ENCODE assay signal across 29 cellular contexts in the genomic region with DNA sequence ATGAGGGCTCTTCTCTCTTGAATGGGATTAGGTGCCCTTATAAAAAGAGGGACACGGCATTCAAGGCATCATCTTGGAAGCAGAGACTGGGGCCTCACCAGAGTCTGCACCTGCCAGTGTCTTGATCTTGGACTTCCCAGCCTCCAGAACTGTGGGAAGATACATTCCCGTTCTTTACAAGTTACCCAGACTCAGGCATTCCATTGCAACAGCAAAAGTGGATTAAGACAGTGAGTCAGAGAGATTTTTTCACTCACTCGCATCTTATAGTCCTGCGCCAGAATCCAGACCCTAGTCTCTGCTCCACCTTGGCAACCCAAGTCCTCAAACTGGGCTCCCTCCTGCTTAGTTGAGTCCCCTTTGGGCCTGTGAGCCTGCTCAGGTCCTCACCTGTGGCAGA. TPM values are rescaled to one million over a fixed set of nuclear protein-coding genes. Genes with fewer than 3 reads are reported as not detected.
"Had no signal": no experiment of that assay in that cellular context is flagged by ENCODE, and none has a peak within 500 bp of the region (broad histone marks: within the 10 kb centered on the region; RNA-seq: fewer than 3 reads in every experiment).

No MANE protein-coding gene starts in this region.

- H2AFZ ChIP-seq: neural progenitor cell had no signal

- H3K9me3 Mint-ChIP-seq: activated B cell treated with CpG ODN at 0.5 μM for 24 hours; activated T-cell treated with anti-CD3 and anti-CD28 coated beads, Interleukin-2, amount 50 U/mL, for 24 hours; activated T-helper 17 cell treated with anti-CD3 and anti-CD28 coated beads, Interleukin-2, amount 50 U/mL, for 72 hours; central memory CD8-positive, alpha-beta T cell; naive thymus-derived CD4-positive, alpha-beta T cell; neural progenitor cell; stimulated activated naive CD8-positive, alpha-beta T cell treated with anti-CD3 and anti-CD28 coated beads, Interleukin-15, Interleukin-2, amounts not matched to agents 100 ng/mL and 50 ng/mL, for 24 hours; T-helper 1 cell treated with Interleukin-12 subunit alpha and Interleukin-12 subunit beta and Interleukin-4 antibody, amounts not matched to agents 30 μg/mL and 1 μg/mL, for 36 hours had no signal

- ATAC-seq: activated CD4-positive, alpha-beta T cell treated with anti-CD3 and anti-CD28 coated beads for 36 hours; activated T-helper 17 cell treated with anti-CD3 and anti-CD28 coated beads, Interleukin-2, amount 50 U/mL, for 72 hours; heart right ventricle; lower lobe of right lung; naive thymus-derived CD4-positive, alpha-beta T cell; right cardiac atrium had no signal

- DNase-seq: activated B cell treated with CpG ODN at 0.5 μM for 24 hours; activated CD4-positive, alpha-beta T cell treated with anti-CD3 and anti-CD28 coated beads for 36 hours; activated CD4-positive, alpha-beta T cell treated with anti-CD3 and anti-CD28 coated beads, Interleukin-2, amount 50 U/mL, for 4 hours; activated CD8-positive, alpha-beta memory T cell treated with anti-CD3 and anti-CD28 coated beads for 24 hours; activated CD8-positive, alpha-beta memory T cell treated with anti-CD3 and anti-CD28 coated beads, Interleukin-2, amount 50 U/mL, for 4 hours; activated T-cell treated with anti-CD3 and anti-CD28 coated beads, Interleukin-2, amount 50 U/mL, for 24 hours; dorsolateral prefrontal cortex; heart right ventricle; lower lobe of right lung; naive thymus-derived CD4-positive, alpha-beta T cell; right cardiac atrium; stimulated activated CD4-positive, alpha-beta T cell treated with anti-CD3 and anti-CD28 coated beads, Interleukin-1b, Interleukin-23, amount 100 ng/mL, for 48 hours; substantia nigra; T1000; thyroid gland had no signal

- H3K4me1 Mint-ChIP-seq: activated T-helper 17 cell treated with anti-CD3 and anti-CD28 coated beads, Interleukin-2, amount 50 U/mL, for 72 hours had no signal

- H3K4me2 ChIP-seq: neural progenitor cell had no signal

- H3K9ac ChIP-seq: neural progenitor cell had no signal

- H3K4me3 Mint-ChIP-seq: activated B cell treated with CpG ODN at 0.5 μM for 24 hours; activated CD4-positive, alpha-beta T cell treated with anti-CD3 and anti-CD28 coated beads for 36 hours; activated naive CD8-positive, alpha-beta T cell; activated T-cell treated with anti-CD3 and anti-CD28 coated beads, Interleukin-2, amount 50 U/mL, for 24 hours; activated T-helper 17 cell treated with anti-CD3 and anti-CD28 coated beads, Interleukin-2, amount 50 U/mL, for 72 hours; central memory CD8-positive, alpha-beta T cell; naive thymus-derived CD4-positive, alpha-beta T cell; neural progenitor cell; stimulated activated naive CD8-positive, alpha-beta T cell treated with anti-CD3 and anti-CD28 coated beads, Interleukin-15, Interleukin-2, amounts not matched to agents 100 ng/mL and 50 ng/mL, for 24 hours; T-helper 1 cell treated with Interleukin-12 subunit alpha and Interleukin-12 subunit beta and Interleukin-4 antibody, amounts not matched to agents 30 μg/mL and 1 μg/mL, for 36 hours had no signal

- H3K36me3 ChIP-seq: adrenal gland, breast epithelium, heart right ventricle, lower lobe of right lung, neural progenitor cell, thyroid gland had no signal

- H3K27ac Mint-ChIP-seq: activated B cell treated with CpG ODN at 0.5 μM for 24 hours; activated CD4-positive, alpha-beta T cell treated with anti-CD3 and anti-CD28 coated beads for 36 hours; activated naive CD8-positive, alpha-beta T cell; activated T-cell treated with anti-CD3 and anti-CD28 coated beads, Interleukin-2, amount 50 U/mL, for 24 hours; activated T-helper 17 cell treated with anti-CD3 and anti-CD28 coated beads, Interleukin-2, amount 50 U/mL, for 72 hours; naive thymus-derived CD4-positive, alpha-beta T cell; neural progenitor cell; progenitor cell of endocrine pancreas; stimulated activated naive CD8-positive, alpha-beta T cell treated with anti-CD3 and anti-CD28 coated beads, Interleukin-15, Interleukin-2, amounts not matched to agents 100 ng/mL and 50 ng/mL, for 24 hours; T-helper 1 cell treated with Interleukin-12 subunit alpha and Interleukin-12 subunit beta and Interleukin-4 antibody, amounts not matched to agents 30 μg/mL and 1 μg/mL, for 36 hours had no signal

- H3K4me3 ChIP-seq: adrenal gland, breast epithelium, dorsolateral prefrontal cortex, heart right ventricle, lower lobe of right lung, neural progenitor cell, thyroid gland had no signal

- H3K4me1 ChIP-seq: breast epithelium, lower lobe of right lung, thyroid gland had no signal

- H3K27me3 ChIP-seq: adrenal gland, breast epithelium, dorsolateral prefrontal cortex, heart right ventricle, neural progenitor cell, thyroid gland had no signal

- H3K27ac ChIP-seq: adrenal gland, breast epithelium, dorsolateral prefrontal cortex, heart right ventricle, lower lobe of right lung, neural progenitor cell, thyroid gland had no signal

- H3K27me3 Mint-ChIP-seq: activated B cell treated with CpG ODN at 0.5 μM for 24 hours; activated CD4-positive, alpha-beta T cell treated with anti-CD3 and anti-CD28 coated beads for 36 hours; activated naive CD8-positive, alpha-beta T cell; activated T-cell treated with anti-CD3 and anti-CD28 coated beads, Interleukin-2, amount 50 U/mL, for 24 hours; activated T-helper 17 cell treated with anti-CD3 and anti-CD28 coated beads, Interleukin-2, amount 50 U/mL, for 72 hours; central memory CD8-positive, alpha-beta T cell; progenitor cell of endocrine pancreas had no signal

- FAIRE-seq: colon, keratinocyte had no signal

- H3K36me3 Mint-ChIP-seq: activated naive CD8-positive, alpha-beta T cell; naive thymus-derived CD4-positive, alpha-beta T cell; neural progenitor cell had no signal

- H3K9me3 ChIP-seq: adrenal gland, breast epithelium, heart right ventricle, lower lobe of right lung, thyroid gland had no signal

RNA-seq across cellular contexts. Expression of a gene that starts 2.7 kb away (rescaled TPM):
- total RNA-seq: activated B cell treated with CpG ODN at 0.5 μM for 24 hours; activated CD4-positive, alpha-beta T cell treated with anti-CD3 and anti-CD28 coated beads for 36 hours; activated T-helper 17 cell treated with anti-CD3 and anti-CD28 coated beads, Interleukin-2, amount 50 U/mL, for 72 hours; adrenal gland; breast epithelium; lower lobe of right lung; naive thymus-derived CD4-positive, alpha-beta T cell; omental fat pad; right cardiac atrium; skeletal muscle tissue; thyroid gland; urinary bladder had no signal
- polyA plus RNA-seq: heart right ventricle; naive thymus-derived CD4-positive, alpha-beta T cell; right cardiac atrium; urinary bladder had no signal
